In genomic region chr6:53761036-53761435, GRCh38 we compare ENCODE assay signal across 17 cellular contexts. TPM values are rescaled to one million over a fixed set of nuclear protein-coding genes. Genes with fewer than 3 reads are reported as not detected.
A peak's percentile ranks its signal among the peaks of the same experiment; 100 is the strongest.
DNase-seq lines count a peak whose midpoint lies in the region; ATAC-seq and TF ChIP-seq lines count a peak whose summit lies in the region.
"Had no signal": no experiment of that assay in that cellular context is flagged by ENCODE, and none has a peak within 500 bp of the region (broad histone marks: within the 10 kb centered on the region; RNA-seq: fewer than 3 reads in every experiment).

No MANE protein-coding gene starts in this region.

- no peak overlapping the region for H4K5ac ChIP-seq in IMR-90 (ENCODE audit: low read depth, low read length)

- no peaks in the 10 kb centered on the region for H4K20me1 ChIP-seq in IMR-90 (ENCODE audit: insufficient read depth, low read length)
- H4K20me1 ChIP-seq: BLaER1 had no signal

- peaks cover 0 to 4% (median 0%) of the 10 kb centered on the region in 5 donors for H3K36me3 Mint-ChIP-seq in naive thymus-derived CD4-positive, alpha-beta T cell
- H3K36me3 Mint-ChIP-seq: CD4-positive, alpha-beta memory T cell had no signal

- no peaks in the 10 kb centered on the region for H3K9me1 ChIP-seq in IMR-90 (ENCODE audit: insufficient read depth, low read length)

- peaks cover 6 to 31% (median 16%) of the 10 kb centered on the region in 5 donors for H3K27me3 Mint-ChIP-seq in naive thymus-derived CD4-positive, alpha-beta T cell

- H3K9ac ChIP-seq in IMR-90 (ENCODE audit: low read depth, low read length): no peak overlapping the region
- H3K9ac ChIP-seq: BLaER1 had no signal

- H2AFZ ChIP-seq in IMR-90 (replicated peaks; ENCODE audit: low read length, poor library complexity): no peak overlapping the region

- no peak overlapping the region for H3K18ac ChIP-seq in IMR-90 (ENCODE audit: low read depth, low read length)

- BruUV-seq in IMR-90 (replicated peaks; lab: Mats Ljungman, UMichigan): no TSS peak

- POLR2A ChIA-PET in IMR-90 (lab: Charles Lee; ENCODE audit: unreplicated experiment): no interaction called here
- POLR2A ChIA-PET in naive thymus-derived CD4-positive, alpha-beta T cell (lab: Charles Lee): no interaction called here

- no peak overlapping the region for H3K4me3 ChIP-seq in IMR-90 (ENCODE audit: insufficient read depth, low read depth, low read length)
- no peak overlapping the region for H3K4me3 ChIP-seq in naive thymus-derived CD4-positive, alpha-beta T cell (ENCODE audit: low read length)
- H3K4me3 ChIP-seq: BLaER1 had no signal

- H3K4me1 ChIP-seq in IMR-90 (ENCODE audit: control insufficient read depth, insufficient read depth, low read length): peaks cover 3% of the 10 kb centered on the region; the same call in 1 of the 2 replicates
- no peaks in the 10 kb centered on the region for H3K4me1 ChIP-seq in naive thymus-derived CD4-positive, alpha-beta T cell (ENCODE audit: control insufficient read depth in 2 of 2, insufficient read depth in 2 of 2, low read length in 2 of 2)
- H3K4me1 ChIP-seq: BLaER1 had no signal

- DNase-seq in GM04504 (ENCODE audit: low read depth) (peak; percentile 4), IMR-90 (peak; percentile 16), NCI-H69 (lab: John Stamatoyannopoulos, UW) (peak; percentile 14), kidney tubule cell (ENCODE audit: low spot score) (peak; percentile 45), HT-29 (ENCODE audit: low spot score) (no peak), GDM1 (lab: John Stamatoyannopoulos, UW) (no peak)
- DNase-seq in naive thymus-derived CD4-positive, alpha-beta T cell: no peak
- DNase-seq: CD4-positive, alpha-beta memory T cell; DMS53; H7; NCI-H1105; NCI-H2081; NCI-H748 treated with DMSO at 0.1 percent for 48 hours; OCI-M1; Right ventricle myocardium superior; SW 1271 had no signal

- TF ChIP-seq RAD21 in IMR-90 (IDR thresholded peaks at IDR 0.05; ENCODE audit: low read length): no peak

- H3K27ac Mint-ChIP-seq in naive thymus-derived CD4-positive, alpha-beta T cell: no peak overlapping the region
- H3K27ac Mint-ChIP-seq: CD4-positive, alpha-beta memory T cell had no signal

- H2BK15ac ChIP-seq in IMR-90 (ENCODE audit: low read depth, low read length): no peak overlapping the region

- H2BK5ac ChIP-seq in IMR-90 (ENCODE audit: low read depth, low read length, poor library complexity, severe bottlenecking): no peak overlapping the region

- intact Hi-C loops in IMR-90 (cut with micrococcal nuclease): no loop called here
- intact Hi-C loops in naive thymus-derived CD4-positive, alpha-beta T cell (cut with micrococcal nuclease): no loop called here

- dilution Hi-C loops in IMR-90 (cut with HindIII; ENCODE audit: low sequenced_read_pairs, unreplicated experiment): no loop called here

- H3K56ac ChIP-seq in IMR-90 (ENCODE audit: extremely low read depth, insufficient read depth, low read length): no peak overlapping the region

- peaks cover 0 to 2% (median 0%) of the 10 kb centered on the region in 11 donors for H3K9me3 Mint-ChIP-seq in naive thymus-derived CD4-positive, alpha-beta T cell
- H3K9me3 Mint-ChIP-seq: CD4-positive, alpha-beta memory T cell had no signal

- no peaks in the 10 kb centered on the region for H3K36me3 ChIP-seq in IMR-90 (ENCODE audit: control insufficient read depth, insufficient read depth, low read length)
- H3K36me3 ChIP-seq in naive thymus-derived CD4-positive, alpha-beta T cell (ENCODE audit: control insufficient read depth in 2 of 3, insufficient read depth in 3 of 3, low read length in 3 of 3): no peaks in the 10 kb centered on the region
- H3K36me3 ChIP-seq: BLaER1 had no signal

- 50% methylated on average over 1 of the region's 1 CpG; no CpG with 5 or more reads in 1 of the 2 experiments for WGBS in IMR-90 (ENCODE audit: extremely low coverage in 2 of 2, insufficient read length in 1 of 2), 2 experiments

- no peak overlapping the region for H2BK120ac ChIP-seq in IMR-90 (ENCODE audit: low read depth, low read length)

- H3K4me3 Mint-ChIP-seq in naive thymus-derived CD4-positive, alpha-beta T cell: no peak overlapping the region
- H3K4me3 Mint-ChIP-seq: CD4-positive, alpha-beta memory T cell had no signal

- H3K27me3 ChIP-seq in IMR-90 (ENCODE audit: control insufficient read depth, insufficient read depth, low read length): no peaks in the 10 kb centered on the region
- H3K27me3 ChIP-seq in naive thymus-derived CD4-positive, alpha-beta T cell (ENCODE audit: control insufficient read depth in 2 of 2, insufficient read depth in 2 of 2, low read length in 2 of 2): no peaks in the 10 kb centered on the region
- H3K27me3 ChIP-seq: BLaER1 had no signal

- H3K79me1 ChIP-seq in IMR-90 (ENCODE audit: low read depth in 1 of 2, low read length in 2 of 2): no peaks in the 10 kb centered on the region

- in situ Hi-C loops in IMR-90 (cut with MboI; ENCODE audit: low sequenced_read_pairs): no loop called here

- no peak overlapping the region for H4K91ac ChIP-seq in IMR-90 (ENCODE audit: insufficient read depth, low read depth, low read length)

- H3K4me2 ChIP-seq in IMR-90 (ENCODE audit: low read depth, low read length): no peak overlapping the region
- H3K4me2 ChIP-seq: BLaER1 had no signal

- H3K23ac ChIP-seq in IMR-90 (ENCODE audit: low read depth, low read length): no peak overlapping the region

- no peak overlapping the region for H3K14ac ChIP-seq in IMR-90 (replicated peaks; ENCODE audit: low read depth, low read length)

- H3K27ac ChIP-seq in IMR-90 (ENCODE audit: insufficient read depth, low read length): no peak overlapping the region
- H3K27ac ChIP-seq in naive thymus-derived CD4-positive, alpha-beta T cell (ENCODE audit: low read depth, low read length): no peak overlapping the region
- H3K27ac ChIP-seq: BLaER1 had no signal

- no peak overlapping the region for H3K4ac ChIP-seq in IMR-90 (ENCODE audit: low read depth, low read length)

- TF ChIP-seq CTCF in IMR-90 (conservative IDR thresholded peaks at IDR 0.05; ENCODE audit: low read depth, low read length): no peak

- CTCF ChIA-PET in IMR-90 (lab: Yijun Ruan, JAX): no interaction called here
- CTCF ChIA-PET in naive thymus-derived CD4-positive, alpha-beta T cell (lab: Charles Lee): interaction anchor here (0.8 kb wide), 1 partner anchor 33 kb away, joined by 3 read pairs; no protein-coding TSS in a partner anchor

- H4K8ac ChIP-seq in IMR-90 (ENCODE audit: low read depth in 2 of 2, low read length in 2 of 2): no peak overlapping the region

- H3K4me1 Mint-ChIP-seq in naive thymus-derived CD4-positive, alpha-beta T cell: no peaks in the 10 kb centered on the region
- H3K4me1 Mint-ChIP-seq: CD4-positive, alpha-beta memory T cell had no signal

- no peak for TF ChIP-seq POLR2A in IMR-90 (IDR thresholded peaks at IDR 0.05; ENCODE audit: low read depth, low read length)

- H2BK20ac ChIP-seq in IMR-90 (ENCODE audit: low read depth, low read length): no peak overlapping the region

- no peak overlapping the region for H2AK9ac ChIP-seq in IMR-90 (replicated peaks; ENCODE audit: low read depth, low read length, poor library complexity)

- ATAC-seq in IMR-90 (ENCODE audit: low read depth): no peak
- ATAC-seq in naive thymus-derived CD4-positive, alpha-beta T cell: no peak

- H2AK5ac ChIP-seq in IMR-90 (ENCODE audit: low read depth, low read length): no peak overlapping the region

- no peaks in the 10 kb centered on the region for H3K9me3 ChIP-seq in IMR-90 (ENCODE audit: control insufficient read depth, insufficient read depth, low read length)
- H3K9me3 ChIP-seq in naive thymus-derived CD4-positive, alpha-beta T cell (ENCODE audit: control insufficient read depth in 2 of 3, low read length in 3 of 3): no peaks in the 10 kb centered on the region
- H3K9me3 ChIP-seq: BLaER1 had no signal

TF ChIP-seq in IMR-90, 13 proteins besides CTCF, POLR2A, EP300 and RAD21 (continues in another document):
- no peak for TF ChIP-seq RFX5 (IDR thresholded peaks at IDR 0.05; ENCODE audit: low read depth, low read length)
- TF ChIP-seq SMC3 (IDR thresholded peaks at IDR 0.05; ENCODE audit: low read depth, low read length): no peak
- no peak for TF ChIP-seq USF2 (IDR thresholded peaks at IDR 0.05; ENCODE audit: low read depth, low read length)
- no peak for TF ChIP-seq BHLHE40 (IDR thresholded peaks at IDR 0.05; ENCODE audit: low read depth, low read length)
- no peak for TF ChIP-seq MXI1 (IDR thresholded peaks at IDR 0.05; ENCODE audit: borderline replicate concordance, low read depth, low read length)
- TF ChIP-seq CEBPB (IDR thresholded peaks at IDR 0.05; ENCODE audit: low read depth, low read length): no peak
- TF ChIP-seq ELK1 (IDR thresholded peaks at IDR 0.05; ENCODE audit: borderline replicate concordance, low read depth, low read length): no peak
- no peak for TF ChIP-seq MAFK (IDR thresholded peaks at IDR 0.05; ENCODE audit: low read depth, low read length)
- no peak for TF ChIP-seq CHD1 (IDR thresholded peaks at IDR 0.05; ENCODE audit: low read depth, low read length)
- no peak for TF ChIP-seq NFE2L2 (IDR thresholded peaks at IDR 0.05; ENCODE audit: low read depth, low read length)
- no peak for TF ChIP-seq MAZ (IDR thresholded peaks at IDR 0.05; ENCODE audit: borderline replicate concordance, low read depth, low read length)
- TF ChIP-seq FOS (IDR thresholded peaks at IDR 0.05; ENCODE audit: low read depth, low read length): no peak

RNA-seq across cellular contexts. Expression of gene LRRC1, which starts 33.8 kb away (rescaled TPM):
- 6.1 and 6.7 TPM in 2 replicates for total RNA-seq in IMR-90 (2012; rRNA removed)
- polyA plus RNA-seq in IMR-90 (2012; rRNA removed): 4.3 and 5.1 TPM in 2 replicates
- 3.1 and 3.6 TPM in 2 replicates for polyA plus RNA-seq in IMR-90 (2012; cell fraction: cytosol; rRNA removed)
- 5.1 and 13.1 TPM in 2 replicates for polyA plus RNA-seq in IMR-90 (2012; cell fraction: nucleus; rRNA removed; ENCODE audit: low replicate concordance)
- total RNA-seq in HT-29 (2014; rRNA removed; shearing (Covaris generic)): 56.7 and 64.0 TPM in 2 replicates
- 1 to 10 TPM; 1.2 to 3.6 (median 3.4) TPM for total RNA-seq in naive thymus-derived CD4-positive, alpha-beta T cell
- 1 to 10 TPM; 1.2 to 2.0 TPM for polyA plus RNA-seq in naive thymus-derived CD4-positive, alpha-beta T cell

Comparison
In these comparisons a context has a peak if more than half of its experiments do, and no peak if none do; other contexts are left out.
1. DNase-seq: peak in GM04504 (single experiment), IMR-90 (single experiment), NCI-H69 (single experiment) and kidney tubule cell (single experiment); none in HT-29 (single experiment), GDM1 (single experiment) and naive thymus-derived CD4-positive, alpha-beta T cell (0 of 9).